Comparison of ENCODE assay signal across 10 cellular contexts in the genomic region with DNA sequence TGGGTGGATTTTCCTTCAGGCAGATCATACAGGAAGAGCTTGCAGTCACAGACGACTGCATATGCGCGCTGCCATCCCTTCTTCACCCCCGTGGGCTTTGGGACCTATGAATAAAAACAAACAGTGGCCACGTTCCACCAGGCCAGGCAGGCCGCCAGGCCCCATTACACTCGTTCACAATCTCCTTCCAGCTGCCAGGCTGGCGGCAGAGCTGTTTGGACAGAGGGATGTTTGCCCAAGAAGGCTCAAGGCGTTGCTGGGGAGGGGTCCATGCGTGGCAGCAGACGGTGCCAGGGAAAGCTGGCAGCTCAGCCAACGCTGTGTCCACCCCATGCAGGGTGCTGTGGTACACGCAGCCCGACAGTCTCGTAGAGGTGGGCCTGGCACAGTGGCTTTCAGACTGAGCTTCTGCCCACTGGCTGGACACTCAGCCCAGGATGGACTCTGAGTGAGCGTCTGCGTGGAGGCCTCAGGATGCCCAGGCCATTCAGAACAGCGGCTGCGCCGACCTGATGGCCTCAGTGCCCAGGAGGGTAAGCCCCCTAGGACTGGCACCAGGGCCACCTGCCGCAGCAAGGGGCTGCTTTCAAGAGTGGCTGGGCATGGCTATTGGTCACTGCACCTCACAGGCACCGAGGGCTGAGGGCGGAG. TPM values are rescaled to one million over a fixed set of nuclear protein-coding genes. Genes with fewer than 3 reads are reported as not detected.
DNase-seq lines count a peak whose midpoint lies in the region; ATAC-seq and TF ChIP-seq lines count a peak whose summit lies in the region.
"Had no signal": no experiment of that assay in that cellular context is flagged by ENCODE, and none has a peak within 500 bp of the region (broad histone marks: within the 10 kb centered on the region; RNA-seq: fewer than 3 reads in every experiment).

No MANE protein-coding gene starts in this region.

- POLR2A ChIA-PET in activated naive CD8-positive, alpha-beta T cell treated with anti-CD3 and anti-CD28 coated beads, Interleukin-2, amount 10 ng/mL, durations not matched to agents 7 days and 5 days (lab: Charles Lee) = interaction anchor here (0.8 kb wide), 1 partner anchor 15 kb away, joined by 5 read pairs; no protein-coding TSS in a partner anchor

- H3K4me3 ChIP-seq in upper lobe of right lung = no peak overlapping the region

- intact Hi-C loops in upper lobe of right lung (cut with DNase I) = no loop called here

- ATAC-seq in activated naive CD8-positive, alpha-beta T cell treated with anti-CD3 and anti-CD28 coated beads, Interleukin-2, amount 10 ng/mL, durations not matched to agents 7 days and 5 days (ENCODE audit: low read depth) = no peak
- ATAC-seq in upper lobe of right lung = peak; percentile 54
- ATAC-seq in GM19328 (IDR thresholded peaks at IDR 0.05; ENCODE audit: unreplicated experiment) = no peak
- ATAC-seq in HG03432 (IDR thresholded peaks at IDR 0.05; ENCODE audit: unreplicated experiment) = no peak

- H3K36me3 ChIP-seq in upper lobe of right lung = peaks cover 93% of the 10 kb centered on the region

- peak overlapping the region; percentile 86 for H3K27ac Mint-ChIP-seq in activated naive CD8-positive, alpha-beta T cell treated with anti-CD3 and anti-CD28 coated beads, Interleukin-2, amount 10 ng/mL, durations not matched to agents 7 days and 5 days
- H3K27ac Mint-ChIP-seq in activated naive CD8-positive, alpha-beta T cell treated with anti-CD3 and anti-CD28 coated beads for 36 hours = no peak overlapping the region

- H3K36me3 Mint-ChIP-seq in activated naive CD8-positive, alpha-beta T cell treated with anti-CD3 and anti-CD28 coated beads, Interleukin-2, amount 10 ng/mL, durations not matched to agents 7 days and 5 days = no peaks in the 10 kb centered on the region
- no peaks in the 10 kb centered on the region for H3K36me3 Mint-ChIP-seq in activated naive CD8-positive, alpha-beta T cell treated with anti-CD3 and anti-CD28 coated beads for 36 hours

- no peaks in the 10 kb centered on the region for H3K9me3 ChIP-seq in upper lobe of right lung

- H3K27ac ChIP-seq in angular gyrus (ENCODE audit: low read depth, low read length) (peak overlapping the region; percentile 74), upper lobe of right lung (no peak overlapping the region)

- no peaks in the 10 kb centered on the region for H3K9me3 Mint-ChIP-seq in activated naive CD8-positive, alpha-beta T cell treated with anti-CD3 and anti-CD28 coated beads, Interleukin-2, amount 10 ng/mL, durations not matched to agents 7 days and 5 days
- no peaks in the 10 kb centered on the region for H3K9me3 Mint-ChIP-seq in activated naive CD8-positive, alpha-beta T cell treated with anti-CD3 and anti-CD28 coated beads for 36 hours
- H3K9me3 Mint-ChIP-seq: activated T-cell treated with anti-CD3 and anti-CD28 coated beads, Interleukin-2, amount 50 U/mL, for 4 hours had no signal

- H3K4me1 ChIP-seq in upper lobe of right lung = no peaks in the 10 kb centered on the region

- peaks cover 19% of the 10 kb centered on the region for H3K4me1 Mint-ChIP-seq in activated naive CD8-positive, alpha-beta T cell treated with anti-CD3 and anti-CD28 coated beads, Interleukin-2, amount 10 ng/mL, durations not matched to agents 7 days and 5 days
- H3K4me1 Mint-ChIP-seq in activated naive CD8-positive, alpha-beta T cell treated with anti-CD3 and anti-CD28 coated beads for 36 hours = peaks cover 13% of the 10 kb centered on the region

- TF ChIP-seq CTCF in upper lobe of right lung (IDR thresholded peaks at IDR 0.05) = no peak

- no peak for DNase-seq in activated naive CD8-positive, alpha-beta T cell treated with anti-CD3 and anti-CD28 coated beads, Interleukin-2, amount 10 ng/mL, durations not matched to agents 7 days and 5 days
- DNase-seq in activated naive CD8-positive, alpha-beta T cell treated with anti-CD3 and anti-CD28 coated beads for 36 hours = no peak
- DNase-seq in medulla oblongata (ENCODE audit: extremely low spot score) (peak; percentile 83), upper lobe of right lung (no peak), NCI-H226 (no peak)
- DNase-seq: activated T-cell treated with anti-CD3 and anti-CD28 coated beads, Interleukin-2, amount 50 U/mL, for 4 hours had no signal

- H3K27me3 Mint-ChIP-seq in activated naive CD8-positive, alpha-beta T cell treated with anti-CD3 and anti-CD28 coated beads, Interleukin-2, amount 10 ng/mL, durations not matched to agents 7 days and 5 days = no peaks in the 10 kb centered on the region
- H3K27me3 Mint-ChIP-seq in activated naive CD8-positive, alpha-beta T cell treated with anti-CD3 and anti-CD28 coated beads for 36 hours = no peaks in the 10 kb centered on the region

- no peak overlapping the region for H3K4me3 Mint-ChIP-seq in activated naive CD8-positive, alpha-beta T cell treated with anti-CD3 and anti-CD28 coated beads, Interleukin-2, amount 10 ng/mL, durations not matched to agents 7 days and 5 days
- H3K4me3 Mint-ChIP-seq in activated naive CD8-positive, alpha-beta T cell treated with anti-CD3 and anti-CD28 coated beads for 36 hours = no peak overlapping the region
- H3K4me3 Mint-ChIP-seq: activated T-cell treated with anti-CD3 and anti-CD28 coated beads, Interleukin-2, amount 50 U/mL, for 4 hours had no signal

- no peaks in the 10 kb centered on the region for H3K27me3 ChIP-seq in upper lobe of right lung

RNA-seq across cellular contexts. Expression of a gene that starts 27.5 kb away (rescaled TPM):
- 1 to 10 TPM; 2.5 to 2.9 TPM for total RNA-seq in activated naive CD8-positive, alpha-beta T cell treated with anti-CD3 and anti-CD28 coated beads, Interleukin-2, amount 10 ng/mL, durations not matched to agents 7 days and 5 days
- 1 to 10 TPM in 1 of 2 experiments, under 1 TPM in 1; 0.72 to 2.0 TPM for total RNA-seq in activated naive CD8-positive, alpha-beta T cell treated with anti-CD3 and anti-CD28 coated beads for 36 hours
- total RNA-seq in upper lobe of right lung = 19.8 TPM
- total RNA-seq: M059J had no signal
